15 cellular contexts compared by ENCODE assay signal in the genomic region with DNA sequence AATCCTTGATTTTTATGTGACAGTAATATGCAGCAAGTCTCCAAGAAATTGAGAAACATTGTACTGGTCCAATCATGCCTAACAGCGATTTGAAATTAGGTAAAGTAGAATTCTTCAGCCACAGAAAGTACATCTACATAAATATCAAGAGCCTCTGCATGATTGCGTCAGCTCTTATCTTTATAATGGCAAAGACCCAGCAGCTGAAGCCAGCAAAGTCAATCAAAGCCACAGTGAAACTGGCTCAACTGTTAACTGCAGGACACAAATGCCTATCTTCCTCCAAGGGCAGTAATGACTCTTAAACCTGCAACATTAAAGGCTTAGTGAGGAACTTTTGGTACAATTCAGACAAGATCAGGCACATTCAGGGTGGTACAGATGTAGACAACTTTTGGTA.
DNase-seq lines count a peak whose midpoint lies in the region; ATAC-seq and TF ChIP-seq lines count a peak whose summit lies in the region.
"Had no signal": no experiment of that assay in that cellular context is flagged by ENCODE, and none has a peak within 500 bp of the region (broad histone marks: within the 10 kb centered on the region; RNA-seq: fewer than 3 reads in every experiment).

No MANE protein-coding gene starts in this region.

- H3K79me1 ChIP-seq in mesenchymal stem cell (replicated peaks; ENCODE audit: low read length, poor library complexity, severe bottlenecking): no peaks in the 10 kb centered on the region

- H3K4me3 ChIP-seq in HAP-1 (no peak overlapping the region), KMS-11 (IDR thresholded peaks at IDR 0.05; ENCODE audit: insufficient read depth, low read depth, low read length) (no peak overlapping the region), mesenchymal stem cell (ENCODE audit: insufficient read depth in 1 of 2, low read depth in 1 of 2, low read length in 2 of 2) (no peak overlapping the region)
- H3K4me3 ChIP-seq: gastroesophageal sphincter, upper lobe of left lung had no signal

- H2AK5ac ChIP-seq in mesenchymal stem cell (ENCODE audit: low read length, severe bottlenecking): no peak overlapping the region

- H2BK12ac ChIP-seq in mesenchymal stem cell (ENCODE audit: low read length in 2 of 2): no peak overlapping the region

- WGBS in mesenchymal stem cell: 65% methylated on average over 2 of the region's 2 CpGs

- TF ChIP-seq CTCF in KMS-11 (conservative IDR thresholded peaks at IDR 0.05; ENCODE audit: low read depth, low read length): no peak

- no peaks in the 10 kb centered on the region for H3K36me3 ChIP-seq in HAP-1 (replicated peaks)
- no peaks in the 10 kb centered on the region for H3K36me3 ChIP-seq in KMS-11 (ENCODE audit: insufficient read depth)
- no peaks in the 10 kb centered on the region for H3K36me3 ChIP-seq in mesenchymal stem cell (ENCODE audit: control insufficient read depth in 1 of 2, insufficient read depth in 2 of 2, low read depth in 1 of 2, low read length in 2 of 2)
- H3K36me3 ChIP-seq: gastroesophageal sphincter, upper lobe of left lung had no signal

- H3K79me2 ChIP-seq in KMS-11 (ENCODE audit: insufficient read depth, low read depth): no peaks in the 10 kb centered on the region

- H4K20me1 ChIP-seq in KMS-11 (ENCODE audit: insufficient read depth): no peaks in the 10 kb centered on the region

- H3K4me1 ChIP-seq in HAP-1 (peaks cover 3% of the 10 kb centered on the region), KMS-11 (ENCODE audit: low read depth, poor library complexity, severe bottlenecking) (peaks cover 62% of the 10 kb centered on the region), mesenchymal stem cell (ENCODE audit: control insufficient read depth, insufficient read depth, low read depth, low read length) (no peaks in the 10 kb centered on the region)
- H3K4me1 ChIP-seq: gastroesophageal sphincter, upper lobe of left lung had no signal

- H3K27me3 ChIP-seq in HAP-1 (ENCODE audit: low read depth): no peaks in the 10 kb centered on the region
- no peaks in the 10 kb centered on the region for H3K27me3 ChIP-seq in KMS-11 (ENCODE audit: insufficient read depth, low read depth)
- no peaks in the 10 kb centered on the region for H3K27me3 ChIP-seq in mesenchymal stem cell (ENCODE audit: control insufficient read depth in 1 of 2, insufficient read depth in 1 of 2, low read length in 2 of 2)
- H3K27me3 ChIP-seq: gastroesophageal sphincter, upper lobe of left lung had no signal

- H3K4ac ChIP-seq in mesenchymal stem cell (ENCODE audit: low read depth in 1 of 2, low read length in 2 of 2): no peak overlapping the region

- peak; percentile 18 to 28 for DNase-seq in HAP-1 (ENCODE audit: low spot score in 2 of 2)
- DNase-seq in mesenchymal stem cell: peak; percentile 4
- no peak for DNase-seq in NCI-H2029 (lab: John Stamatoyannopoulos, UW)
- DNase-seq in NCI-H1930 (lab: John Stamatoyannopoulos, UW): no peak
- no peak for DNase-seq in SIG-M5 (lab: John Stamatoyannopoulos, UW)
- DNase-seq: activated naive CD4-positive, alpha-beta T cell; effector memory CD8-positive, alpha-beta T cell; kidney glomerular epithelial cell; naive thymus-derived CD8-positive, alpha-beta T cell; stimulated activated CD4-positive, alpha-beta T cell treated with anti-CD3 and anti-CD28 coated beads, Interleukin-4, amount 100 ng/mL, for 4 hours had no signal

- no peak overlapping the region for H3K23ac ChIP-seq in mesenchymal stem cell (ENCODE audit: low read length in 2 of 2)

- H3K4me2 ChIP-seq in KMS-11 (peak overlapping the region; percentile 26), mesenchymal stem cell (ENCODE audit: low read length, poor library complexity, severe bottlenecking) (no peak overlapping the region)

- no peaks in the 10 kb centered on the region for H3K9me3 ChIP-seq in HAP-1
- H3K9me3 ChIP-seq in mesenchymal stem cell (ENCODE audit: control insufficient read depth, low read length): no peaks in the 10 kb centered on the region
- H3K9me3 ChIP-seq: gastroesophageal sphincter, upper lobe of left lung had no signal

- ATAC-seq in esophagus mucosa: peak; percentile 43
- no peak for ATAC-seq in GM18498 (IDR thresholded peaks at IDR 0.05; ENCODE audit: unreplicated experiment)
- ATAC-seq: effector memory CD8-positive, alpha-beta T cell; gastroesophageal sphincter; naive thymus-derived CD8-positive, alpha-beta T cell had no signal

- in situ Hi-C loops in HAP-1 (cut with MboI; ENCODE audit: low sequenced_read_pairs): no loop called here

- no peak overlapping the region for H4K91ac ChIP-seq in mesenchymal stem cell (ENCODE audit: low read length)

- no peak overlapping the region for H4K8ac ChIP-seq in mesenchymal stem cell (ENCODE audit: low read length)

- no peak overlapping the region for H2AFZ ChIP-seq in KMS-11 (ENCODE audit: low read depth)
- H2AFZ ChIP-seq in mesenchymal stem cell (ENCODE audit: low read depth, low read length): no peak overlapping the region

- no peak overlapping the region for H2BK120ac ChIP-seq in mesenchymal stem cell (ENCODE audit: low read depth, low read length)

- H3K18ac ChIP-seq in mesenchymal stem cell (ENCODE audit: low read depth in 1 of 2, low read length in 2 of 2): no peak overlapping the region

- no peak overlapping the region for H3K9ac ChIP-seq in KMS-11
- no peak overlapping the region for H3K9ac ChIP-seq in mesenchymal stem cell (ENCODE audit: low read length)

- H3K27ac ChIP-seq in KMS-11 (no peak overlapping the region), mesenchymal stem cell (ENCODE audit: low read length, poor library complexity, severe bottlenecking) (no peak overlapping the region)
- H3K27ac ChIP-seq: gastroesophageal sphincter, upper lobe of left lung had no signal

- no peak overlapping the region for H3K14ac ChIP-seq in mesenchymal stem cell (ENCODE audit: low read length in 2 of 2)

- H2BK15ac ChIP-seq in mesenchymal stem cell (ENCODE audit: low read depth, poor library complexity, severe bottlenecking): no peak overlapping the region

- H2BK5ac ChIP-seq in mesenchymal stem cell (ENCODE audit: low read depth, low read length, poor library complexity, severe bottlenecking): no peak overlapping the region

Comparison
In these comparisons a context has a peak if more than half of its experiments do, and no peak if none do; other contexts are left out.
1. DNase-seq: peak in HAP-1 (2 of 2) and mesenchymal stem cell (single experiment); none in NCI-H2029 (single experiment), NCI-H1930 (0 of 2) and SIG-M5 (single experiment).